Comparison of ENCODE assay signal across 1 cellular context in the genomic region with DNA sequence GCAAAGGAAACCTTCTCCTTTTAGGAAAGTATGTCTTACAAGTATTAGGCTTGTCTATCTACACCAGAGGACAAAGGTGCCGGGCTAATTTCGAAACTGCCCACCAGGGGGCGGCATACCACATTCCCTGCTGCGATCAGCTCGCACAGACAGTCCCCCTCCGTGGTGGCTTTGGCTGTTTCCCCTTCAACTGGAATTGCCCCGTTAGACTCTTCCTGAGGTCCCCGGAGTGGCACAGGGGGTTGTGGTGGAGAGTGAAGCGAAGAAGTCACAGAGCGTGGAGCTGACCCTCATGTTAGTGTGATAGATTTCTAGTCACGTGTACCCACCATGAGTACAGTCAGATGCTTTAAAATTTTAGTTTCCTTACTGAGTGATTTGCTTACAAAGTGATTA.
TF ChIP-seq lines count a peak whose summit lies in the region.

No MANE protein-coding gene starts in this region.

TF ChIP-seq in HepG2, 621 proteins besides CTCF, POLR2A, EP300 and RAD21 (continued from another document and continues in another):
- TF ChIP-seq PATZ1 (CRISPR knock-in tag; IDR thresholded peaks at IDR 0.05) = peak; percentile 13; the same call in 1 of the 2 replicates
- no peak for TF ChIP-seq PLRG1 (conservative IDR thresholded peaks at IDR 0.05)
- TF ChIP-seq, protein P1, sequence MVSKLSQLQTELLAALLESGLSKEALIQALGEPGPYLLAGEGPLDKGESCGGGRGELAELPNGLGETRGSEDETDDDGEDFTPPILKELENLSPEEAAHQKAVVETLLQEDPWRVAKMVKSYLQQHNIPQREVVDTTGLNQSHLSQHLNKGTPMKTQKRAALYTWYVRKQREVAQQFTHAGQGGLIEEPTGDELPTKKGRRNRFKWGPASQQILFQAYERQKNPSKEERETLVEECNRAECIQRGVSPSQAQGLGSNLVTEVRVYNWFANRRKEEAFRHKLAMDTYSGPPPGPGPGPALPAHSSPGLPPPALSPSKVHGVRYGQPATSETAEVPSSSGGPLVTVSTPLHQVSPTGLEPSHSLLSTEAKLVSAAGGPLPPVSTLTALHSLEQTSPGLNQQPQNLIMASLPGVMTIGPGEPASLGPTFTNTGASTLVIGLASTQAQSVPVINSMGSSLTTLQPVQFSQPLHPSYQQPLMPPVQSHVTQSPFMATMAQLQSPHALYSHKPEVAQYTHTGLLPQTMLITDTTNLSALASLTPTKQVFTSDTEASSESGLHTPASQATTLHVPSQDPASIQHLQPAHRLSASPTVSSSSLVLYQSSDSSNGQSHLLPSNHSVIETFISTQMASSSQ (IDR thresholded peaks at IDR 0.05; ENCODE audit: low read depth) = no peak
- TF ChIP-seq, protein P1 (CRISPR knock-in tag; IDR thresholded peaks at IDR 0.05; ENCODE audit: borderline replicate concordance) = peak; percentile 24; the same call in 1 of the 2 replicates
- no peak for TF ChIP-seq YEATS2 (CRISPR knock-in tag; IDR thresholded peaks at IDR 0.05; ENCODE audit: borderline replicate concordance)
- TF ChIP-seq FOSL1 (CRISPR knock-in tag; IDR thresholded peaks at IDR 0.05; ENCODE audit: borderline replicate concordance) = no peak
- TF ChIP-seq, protein P2, sequence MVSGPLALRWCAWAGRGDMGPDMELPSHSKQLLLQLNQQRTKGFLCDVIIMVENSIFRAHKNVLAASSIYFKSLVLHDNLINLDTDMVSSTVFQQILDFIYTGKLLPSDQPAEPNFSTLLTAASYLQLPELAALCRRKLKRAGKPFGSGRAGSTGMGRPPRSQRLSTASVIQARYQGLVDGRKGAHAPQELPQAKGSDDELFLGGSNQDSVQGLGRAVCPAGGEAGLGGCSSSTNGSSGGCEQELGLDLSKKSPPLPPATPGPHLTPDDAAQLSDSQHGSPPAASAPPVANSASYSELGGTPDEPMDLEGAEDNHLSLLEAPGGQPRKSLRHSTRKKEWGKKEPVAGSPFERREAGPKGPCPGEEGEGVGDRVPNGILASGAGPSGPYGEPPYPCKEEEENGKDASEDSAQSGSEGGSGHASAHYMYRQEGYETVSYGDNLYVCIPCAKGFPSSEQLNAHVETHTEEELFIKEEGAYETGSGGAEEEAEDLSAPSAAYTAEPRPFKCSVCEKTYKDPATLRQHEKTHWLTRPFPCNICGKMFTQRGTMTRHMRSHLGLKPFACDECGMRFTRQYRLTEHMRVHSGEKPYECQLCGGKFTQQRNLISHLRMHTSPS (CRISPR knock-in tag; IDR thresholded peaks at IDR 0.05; ENCODE audit: low read depth) = no peak
- no peak for TF ChIP-seq IRF2 (CRISPR knock-in tag; IDR thresholded peaks at IDR 0.05)
- no peak; the same call in 1 of the 2 replicates for TF ChIP-seq ETV5 (CRISPR knock-in tag; IDR thresholded peaks at IDR 0.05; ENCODE audit: borderline replicate concordance)
- no peak for TF ChIP-seq SP140L (CRISPR knock-in tag; IDR thresholded peaks at IDR 0.05; ENCODE audit: borderline replicate concordance)
- TF ChIP-seq PAWR (CRISPR knock-in tag; IDR thresholded peaks at IDR 0.05; ENCODE audit: borderline replicate concordance) = no peak
- TF ChIP-seq, protein P3, sequence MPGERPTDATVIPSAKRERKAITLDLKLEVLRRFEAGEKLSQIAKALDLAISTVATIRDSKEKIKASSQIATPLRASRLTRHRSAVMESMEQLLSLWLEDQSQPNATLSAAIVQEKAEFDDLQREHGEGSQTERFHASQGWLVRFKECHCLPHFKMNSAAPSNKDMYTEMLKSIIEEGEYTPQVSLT (CRISPR knock-in tag; IDR thresholded peaks at IDR 0.05; ENCODE audit: borderline replicate concordance, low read depth) = no peak
- TF ChIP-seq, protein P4, sequence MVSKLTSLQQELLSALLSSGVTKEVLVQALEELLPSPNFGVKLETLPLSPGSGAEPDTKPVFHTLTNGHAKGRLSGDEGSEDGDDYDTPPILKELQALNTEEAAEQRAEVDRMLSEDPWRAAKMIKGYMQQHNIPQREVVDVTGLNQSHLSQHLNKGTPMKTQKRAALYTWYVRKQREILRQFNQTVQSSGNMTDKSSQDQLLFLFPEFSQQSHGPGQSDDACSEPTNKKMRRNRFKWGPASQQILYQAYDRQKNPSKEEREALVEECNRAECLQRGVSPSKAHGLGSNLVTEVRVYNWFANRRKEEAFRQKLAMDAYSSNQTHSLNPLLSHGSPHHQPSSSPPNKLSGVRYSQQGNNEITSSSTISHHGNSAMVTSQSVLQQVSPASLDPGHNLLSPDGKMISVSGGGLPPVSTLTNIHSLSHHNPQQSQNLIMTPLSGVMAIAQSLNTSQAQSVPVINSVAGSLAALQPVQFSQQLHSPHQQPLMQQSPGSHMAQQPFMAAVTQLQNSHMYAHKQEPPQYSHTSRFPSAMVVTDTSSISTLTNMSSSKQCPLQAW (CRISPR knock-in tag; IDR thresholded peaks at IDR 0.05) = 0 out of 2 replicates have a peak, but pooled peaks have one; percentile 34
- TF ChIP-seq ZMYM4 (CRISPR knock-in tag; IDR thresholded peaks at IDR 0.05) = peak; percentile 32; the same call in 1 of the 2 replicates
- no peak for TF ChIP-seq AKAP8 (CRISPR knock-in tag; IDR thresholded peaks at IDR 0.05)
- no peak for TF ChIP-seq ZSCAN22 (CRISPR knock-in tag; IDR thresholded peaks at IDR 0.05)
- no peak for TF ChIP-seq ZNF550 (CRISPR knock-in tag; IDR thresholded peaks at IDR 0.05; ENCODE audit: borderline replicate concordance)
- no peak for TF ChIP-seq TRIM24 (CRISPR knock-in tag; IDR thresholded peaks at IDR 0.05)
- TF ChIP-seq ARHGAP35 (CRISPR knock-in tag; IDR thresholded peaks at IDR 0.05; ENCODE audit: borderline replicate concordance) = no peak
- TF ChIP-seq TARDBP (CRISPR knock-in tag; IDR thresholded peaks at IDR 0.05) = 0 out of 2 replicates have a peak, but pooled peaks have one; percentile 42
- no peak for TF ChIP-seq ZBTB40 (IDR thresholded peaks at IDR 0.05)
- no peak for TF ChIP-seq ZBTB40 (CRISPR knock-in tag; IDR thresholded peaks at IDR 0.05)
- peak; percentile 54; the same call in 1 of the 2 replicates for TF ChIP-seq ZSCAN25 (CRISPR knock-in tag; IDR thresholded peaks at IDR 0.05)
- 0 out of 2 replicates have a peak, but pooled peaks have one; percentile 44 for TF ChIP-seq CC2D1A (CRISPR knock-in tag; IDR thresholded peaks at IDR 0.05)
- TF ChIP-seq, protein P5, sequence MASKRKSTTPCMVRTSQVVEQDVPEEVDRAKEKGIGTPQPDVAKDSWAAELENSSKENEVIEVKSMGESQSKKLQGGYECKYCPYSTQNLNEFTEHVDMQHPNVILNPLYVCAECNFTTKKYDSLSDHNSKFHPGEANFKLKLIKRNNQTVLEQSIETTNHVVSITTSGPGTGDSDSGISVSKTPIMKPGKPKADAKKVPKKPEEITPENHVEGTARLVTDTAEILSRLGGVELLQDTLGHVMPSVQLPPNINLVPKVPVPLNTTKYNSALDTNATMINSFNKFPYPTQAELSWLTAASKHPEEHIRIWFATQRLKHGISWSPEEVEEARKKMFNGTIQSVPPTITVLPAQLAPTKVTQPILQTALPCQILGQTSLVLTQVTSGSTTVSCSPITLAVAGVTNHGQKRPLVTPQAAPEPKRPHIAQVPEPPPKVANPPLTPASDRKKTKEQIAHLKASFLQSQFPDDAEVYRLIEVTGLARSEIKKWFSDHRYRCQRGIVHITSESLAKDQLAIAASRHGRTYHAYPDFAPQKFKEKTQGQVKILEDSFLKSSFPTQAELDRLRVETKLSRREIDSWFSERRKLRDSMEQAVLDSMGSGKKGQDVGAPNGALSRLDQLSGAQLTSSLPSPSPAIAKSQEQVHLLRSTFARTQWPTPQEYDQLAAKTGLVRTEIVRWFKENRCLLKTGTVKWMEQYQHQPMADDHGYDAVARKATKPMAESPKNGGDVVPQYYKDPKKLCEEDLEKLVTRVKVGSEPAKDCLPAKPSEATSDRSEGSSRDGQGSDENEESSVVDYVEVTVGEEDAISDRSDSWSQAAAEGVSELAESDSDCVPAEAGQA (IDR thresholded peaks at IDR 0.05; ENCODE audit: low read depth) = no peak
- TF ChIP-seq, protein P5 (CRISPR knock-in tag; IDR thresholded peaks at IDR 0.05; ENCODE audit: borderline replicate concordance) = no peak
